ENCODE assay signal across 1 cellular context in the genomic region with DNA sequence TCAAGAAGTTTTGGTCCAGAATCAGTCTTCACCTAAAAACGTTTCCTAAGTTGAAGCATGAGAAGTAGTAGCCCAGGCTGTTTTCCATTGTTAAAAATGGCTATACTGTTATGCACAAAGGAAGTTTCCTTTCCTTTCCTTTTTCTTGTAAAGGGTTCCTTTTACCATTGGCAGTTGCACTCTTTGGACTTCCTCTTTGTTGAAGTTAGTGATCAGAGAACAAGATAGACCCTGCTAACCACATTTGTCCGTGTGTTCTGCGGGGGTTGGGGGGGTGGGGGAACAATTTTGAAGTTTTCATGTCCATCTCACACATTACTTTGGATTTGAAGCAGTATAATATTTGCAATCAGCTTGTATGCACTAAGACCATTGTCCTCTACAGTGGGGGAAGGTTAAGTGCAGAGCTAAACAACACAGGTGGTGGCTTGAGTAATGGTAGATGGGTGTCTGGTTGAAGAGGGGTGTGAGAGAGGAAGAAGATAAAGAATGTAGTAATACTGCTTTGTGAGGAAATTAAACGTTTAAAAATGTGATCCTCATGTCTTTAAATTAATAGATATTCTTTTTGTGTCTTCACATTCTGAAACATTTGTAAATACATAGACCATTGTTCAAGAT.
TF ChIP-seq lines count a peak whose summit lies in the region.

No MANE protein-coding gene starts in this region.

TF ChIP-seq in IMR-90, 13 proteins besides CTCF, POLR2A, EP300 and RAD21:
- TF ChIP-seq BHLHE40 (IDR thresholded peaks at IDR 0.05; ENCODE audit: low read depth, low read length) (no peak), CHD1 (IDR thresholded peaks at IDR 0.05; ENCODE audit: low read depth, low read length) (no peak), MAFK (IDR thresholded peaks at IDR 0.05; ENCODE audit: low read depth, low read length) (no peak), CEBPB (IDR thresholded peaks at IDR 0.05; ENCODE audit: low read depth, low read length) (no peak), FOS (IDR thresholded peaks at IDR 0.05; ENCODE audit: low read depth, low read length) (no peak), SMC3 (IDR thresholded peaks at IDR 0.05; ENCODE audit: low read depth, low read length) (no peak), RCOR1 (IDR thresholded peaks at IDR 0.05; ENCODE audit: insufficient replicate concordance, low read length) (no peak), RFX5 (IDR thresholded peaks at IDR 0.05; ENCODE audit: low read depth, low read length) (no peak), NFE2L2 (IDR thresholded peaks at IDR 0.05; ENCODE audit: low read depth, low read length) (no peak)
- TF ChIP-seq, protein P1, sequence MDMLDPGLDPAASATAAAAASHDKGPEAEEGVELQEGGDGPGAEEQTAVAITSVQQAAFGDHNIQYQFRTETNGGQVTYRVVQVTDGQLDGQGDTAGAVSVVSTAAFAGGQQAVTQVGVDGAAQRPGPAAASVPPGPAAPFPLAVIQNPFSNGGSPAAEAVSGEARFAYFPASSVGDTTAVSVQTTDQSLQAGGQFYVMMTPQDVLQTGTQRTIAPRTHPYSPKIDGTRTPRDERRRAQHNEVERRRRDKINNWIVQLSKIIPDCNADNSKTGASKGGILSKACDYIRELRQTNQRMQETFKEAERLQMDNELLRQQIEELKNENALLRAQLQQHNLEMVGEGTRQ (IDR thresholded peaks at IDR 0.05; ENCODE audit: low read depth, low read length): no peak
